Comparison of ENCODE assay signal across 36 cellular contexts in the genomic region with DNA sequence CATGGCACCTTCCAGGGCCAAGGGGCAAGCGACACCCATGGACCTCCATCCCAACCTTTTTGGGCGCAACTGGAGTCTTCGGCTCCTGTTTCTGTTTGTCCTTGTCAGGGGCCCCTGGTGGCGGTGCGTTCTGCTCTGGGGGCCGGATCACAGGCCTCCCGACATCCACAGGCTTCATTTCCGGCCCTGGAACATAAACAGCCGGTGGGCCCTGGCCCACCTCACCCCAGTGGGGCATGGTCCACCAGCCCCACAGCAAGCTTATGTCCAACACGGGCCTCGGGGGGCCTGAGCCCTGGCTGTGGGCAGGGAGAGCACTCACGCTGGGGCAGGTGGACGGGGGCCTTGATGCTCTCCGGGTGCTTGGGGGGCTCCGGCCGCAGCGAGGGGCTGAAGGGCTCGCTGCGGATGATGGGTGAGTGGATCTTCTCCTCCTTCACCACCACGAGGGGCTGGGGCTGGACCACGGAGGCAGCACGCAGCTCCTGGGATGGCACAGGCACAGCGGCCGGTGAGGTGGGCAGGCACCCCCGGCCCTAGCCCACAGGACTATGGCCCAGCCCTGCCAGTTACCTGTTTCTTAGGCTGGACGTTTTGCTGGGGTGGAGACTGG. TPM values are rescaled to one million over a fixed set of nuclear protein-coding genes. Genes with fewer than 3 reads are reported as not detected.
"Had no signal": no experiment of that assay in that cellular context is flagged by ENCODE, and none has a peak within 500 bp of the region (broad histone marks: within the 10 kb centered on the region; RNA-seq: fewer than 3 reads in every experiment).

No MANE protein-coding gene starts in this region.

- H3K27me3 Mint-ChIP-seq: activated naive CD8-positive, alpha-beta T cell treated with anti-CD3 and anti-CD28 coated beads for 36 hours; activated T-cell treated with anti-CD3 and anti-CD28 coated beads, Interleukin-2, amount 50 U/mL, for 24 hours had no signal

- H3K4me3 ChIP-seq: ascending aorta, breast epithelium, Peyer's patch had no signal

- ATAC-seq: activated CD8-positive, alpha-beta T cell treated with anti-CD3 and anti-CD28 coated beads, Interleukin-2, amount 10 ng/mL, durations not matched to agents 7 days and 5 days; PC-3; Right ventricle myocardium inferior; SK-N-SH treated with all-trans-retinoic acid at 6 μM for 48 hours had no signal

- H3K4me1 Mint-ChIP-seq: activated CD4-positive, alpha-beta T cell treated with anti-CD3 and anti-CD28 coated beads, Interleukin-2, amount 10 ng/mL, durations not matched to agents 24 days and 14 days; activated naive CD8-positive, alpha-beta T cell treated with anti-CD3 and anti-CD28 coated beads for 36 hours had no signal

- H3K27ac ChIP-seq: Peyer's patch, WERI-Rb-1 had no signal

- H3K9me3 ChIP-seq: ascending aorta, breast epithelium, Peyer's patch had no signal

- H3K9me3 Mint-ChIP-seq: activated CD4-positive, alpha-beta T cell treated with anti-CD3 and anti-CD28 coated beads, Interleukin-2, amount 10 ng/mL, durations not matched to agents 24 days and 14 days; activated naive CD4-positive, alpha-beta T cell treated with anti-CD3 and anti-CD28 coated beads for 36 hours; activated naive CD8-positive, alpha-beta T cell treated with anti-CD3 and anti-CD28 coated beads for 36 hours; activated T-cell treated with anti-CD3 and anti-CD28 coated beads, Interleukin-2, amount 50 U/mL, for 24 hours had no signal

- H3K27ac Mint-ChIP-seq: activated CD4-positive, alpha-beta T cell treated with anti-CD3 and anti-CD28 coated beads, Interleukin-2, amount 10 ng/mL, durations not matched to agents 24 days and 14 days; activated CD8-positive, alpha-beta T cell treated with anti-CD3 and anti-CD28 coated beads, Interleukin-2, amount 10 ng/mL, durations not matched to agents 7 days and 5 days; activated naive CD4-positive, alpha-beta T cell treated with anti-CD3 and anti-CD28 coated beads for 36 hours; activated naive CD8-positive, alpha-beta T cell treated with anti-CD3 and anti-CD28 coated beads for 36 hours had no signal

- H3K4me3 Mint-ChIP-seq: activated CD4-positive, alpha-beta T cell treated with anti-CD3 and anti-CD28 coated beads, Interleukin-2, amount 10 ng/mL, durations not matched to agents 24 days and 14 days; activated CD8-positive, alpha-beta T cell treated with anti-CD3 and anti-CD28 coated beads, Interleukin-2, amount 10 ng/mL, durations not matched to agents 7 days and 5 days; activated naive CD4-positive, alpha-beta T cell treated with anti-CD3 and anti-CD28 coated beads for 36 hours; activated naive CD8-positive, alpha-beta T cell treated with anti-CD3 and anti-CD28 coated beads for 36 hours; activated T-cell treated with anti-CD3 and anti-CD28 coated beads, Interleukin-2, amount 50 U/mL, for 24 hours had no signal

- H3K4me1 ChIP-seq: breast epithelium, Peyer's patch had no signal

- H3K27me3 ChIP-seq: ascending aorta, breast epithelium, Peyer's patch had no signal

- DNase-seq: activated CD4-positive, alpha-beta T cell treated with anti-CD3 and anti-CD28 coated beads for 1 hour; activated CD4-positive, alpha-beta T cell treated with anti-CD3 and anti-CD28 coated beads, Interleukin-2, amount 10 ng/mL, durations not matched to agents 24 days and 14 days; activated CD4-positive, alpha-beta T cell treated with anti-CD3 and anti-CD28 coated beads, Interleukin-2, amount 50 U/mL, for 4 hours; activated CD4-positive, CD25-positive, alpha-beta regulatory T cell; activated CD8-positive, alpha-beta T cell treated with anti-CD3 and anti-CD28 coated beads, Interleukin-2, amount 10 ng/mL, durations not matched to agents 7 days and 5 days; activated gamma-delta T cell treated with Interleukin-2 at 50 U/mL for 16 hours; activated naive CD4-positive, alpha-beta T cell treated with anti-CD3 and anti-CD28 coated beads for 36 hours; activated naive CD8-positive, alpha-beta T cell treated with anti-CD3 and anti-CD28 coated beads for 36 hours; activated T-cell treated with anti-CD3 and anti-CD28 coated beads, Interleukin-2, amount 50 U/mL, for 24 hours; amygdala; NCI-H1092 treated with DMSO at 0.1 percent for 48 hours; NCI-H1417; NCI-H146; NCI-H187; NCI-H2029 treated with DMSO at 0.1 percent for 48 hours; NCI-H2107; NCI-H2171; NCI-H510A; NCI-H526; NCI-H748 treated with DMSO at 0.1 percent for 48 hours; NK-92 treated with Interleukin-12 subunit alpha and Interleukin-12 subunit beta, amount 100 ng/mL, for 24 hours; PC-3; Peyer's patch; RPMI8226; SIG-M5; SW 1271; T1000; WERI-Rb-1 had no signal

RNA-seq across cellular contexts. Expression of a gene that starts 7.2 kb away (rescaled TPM):
- total RNA-seq: activated naive CD4-positive, alpha-beta T cell treated with anti-CD3 and anti-CD28 coated beads for 36 hours; activated naive CD8-positive, alpha-beta T cell treated with anti-CD3 and anti-CD28 coated beads for 36 hours; ascending aorta; M059J; PC-3; Peyer's patch; SK-MEL-5; T-helper 1 cell treated with Interleukin-12 subunit alpha and Interleukin-12 subunit beta and Interleukin-4 antibody, amounts not matched to agents 30 ng/mL and 1 ng/mL, for 36 hours had no signal

RNA-seq across cellular contexts. Expression of a gene that starts 38.6 kb away (rescaled TPM):
- total RNA-seq: activated CD4-positive, alpha-beta T cell treated with anti-CD3 and anti-CD28 coated beads, Interleukin-2, amount 10 ng/mL, durations not matched to agents 24 days and 14 days; activated CD8-positive, alpha-beta T cell treated with anti-CD3 and anti-CD28 coated beads, Interleukin-2, amount 10 ng/mL, durations not matched to agents 7 days and 5 days; activated naive CD4-positive, alpha-beta T cell treated with anti-CD3 and anti-CD28 coated beads for 36 hours; T-helper 1 cell treated with Interleukin-12 subunit alpha and Interleukin-12 subunit beta and Interleukin-4 antibody, amounts not matched to agents 30 ng/mL and 1 ng/mL, for 36 hours; T-helper 2 cell treated with Interferon-gamma antibody and Interleukin-4, amounts not matched to agents 100 ng/mL and 5 ng/mL, for 36 hours had no signal
